In genomic region chrX:50707955-50708694, GRCh38 we compare ENCODE assay signal across 1 cellular context.
TF ChIP-seq lines count a peak whose summit lies in the region.

No MANE protein-coding gene starts in this region.

TF ChIP-seq in GM23338, 12 proteins besides CTCF, POLR2A, EP300 and RAD21 (continued from another document):
- TF ChIP-seq, protein P1, sequence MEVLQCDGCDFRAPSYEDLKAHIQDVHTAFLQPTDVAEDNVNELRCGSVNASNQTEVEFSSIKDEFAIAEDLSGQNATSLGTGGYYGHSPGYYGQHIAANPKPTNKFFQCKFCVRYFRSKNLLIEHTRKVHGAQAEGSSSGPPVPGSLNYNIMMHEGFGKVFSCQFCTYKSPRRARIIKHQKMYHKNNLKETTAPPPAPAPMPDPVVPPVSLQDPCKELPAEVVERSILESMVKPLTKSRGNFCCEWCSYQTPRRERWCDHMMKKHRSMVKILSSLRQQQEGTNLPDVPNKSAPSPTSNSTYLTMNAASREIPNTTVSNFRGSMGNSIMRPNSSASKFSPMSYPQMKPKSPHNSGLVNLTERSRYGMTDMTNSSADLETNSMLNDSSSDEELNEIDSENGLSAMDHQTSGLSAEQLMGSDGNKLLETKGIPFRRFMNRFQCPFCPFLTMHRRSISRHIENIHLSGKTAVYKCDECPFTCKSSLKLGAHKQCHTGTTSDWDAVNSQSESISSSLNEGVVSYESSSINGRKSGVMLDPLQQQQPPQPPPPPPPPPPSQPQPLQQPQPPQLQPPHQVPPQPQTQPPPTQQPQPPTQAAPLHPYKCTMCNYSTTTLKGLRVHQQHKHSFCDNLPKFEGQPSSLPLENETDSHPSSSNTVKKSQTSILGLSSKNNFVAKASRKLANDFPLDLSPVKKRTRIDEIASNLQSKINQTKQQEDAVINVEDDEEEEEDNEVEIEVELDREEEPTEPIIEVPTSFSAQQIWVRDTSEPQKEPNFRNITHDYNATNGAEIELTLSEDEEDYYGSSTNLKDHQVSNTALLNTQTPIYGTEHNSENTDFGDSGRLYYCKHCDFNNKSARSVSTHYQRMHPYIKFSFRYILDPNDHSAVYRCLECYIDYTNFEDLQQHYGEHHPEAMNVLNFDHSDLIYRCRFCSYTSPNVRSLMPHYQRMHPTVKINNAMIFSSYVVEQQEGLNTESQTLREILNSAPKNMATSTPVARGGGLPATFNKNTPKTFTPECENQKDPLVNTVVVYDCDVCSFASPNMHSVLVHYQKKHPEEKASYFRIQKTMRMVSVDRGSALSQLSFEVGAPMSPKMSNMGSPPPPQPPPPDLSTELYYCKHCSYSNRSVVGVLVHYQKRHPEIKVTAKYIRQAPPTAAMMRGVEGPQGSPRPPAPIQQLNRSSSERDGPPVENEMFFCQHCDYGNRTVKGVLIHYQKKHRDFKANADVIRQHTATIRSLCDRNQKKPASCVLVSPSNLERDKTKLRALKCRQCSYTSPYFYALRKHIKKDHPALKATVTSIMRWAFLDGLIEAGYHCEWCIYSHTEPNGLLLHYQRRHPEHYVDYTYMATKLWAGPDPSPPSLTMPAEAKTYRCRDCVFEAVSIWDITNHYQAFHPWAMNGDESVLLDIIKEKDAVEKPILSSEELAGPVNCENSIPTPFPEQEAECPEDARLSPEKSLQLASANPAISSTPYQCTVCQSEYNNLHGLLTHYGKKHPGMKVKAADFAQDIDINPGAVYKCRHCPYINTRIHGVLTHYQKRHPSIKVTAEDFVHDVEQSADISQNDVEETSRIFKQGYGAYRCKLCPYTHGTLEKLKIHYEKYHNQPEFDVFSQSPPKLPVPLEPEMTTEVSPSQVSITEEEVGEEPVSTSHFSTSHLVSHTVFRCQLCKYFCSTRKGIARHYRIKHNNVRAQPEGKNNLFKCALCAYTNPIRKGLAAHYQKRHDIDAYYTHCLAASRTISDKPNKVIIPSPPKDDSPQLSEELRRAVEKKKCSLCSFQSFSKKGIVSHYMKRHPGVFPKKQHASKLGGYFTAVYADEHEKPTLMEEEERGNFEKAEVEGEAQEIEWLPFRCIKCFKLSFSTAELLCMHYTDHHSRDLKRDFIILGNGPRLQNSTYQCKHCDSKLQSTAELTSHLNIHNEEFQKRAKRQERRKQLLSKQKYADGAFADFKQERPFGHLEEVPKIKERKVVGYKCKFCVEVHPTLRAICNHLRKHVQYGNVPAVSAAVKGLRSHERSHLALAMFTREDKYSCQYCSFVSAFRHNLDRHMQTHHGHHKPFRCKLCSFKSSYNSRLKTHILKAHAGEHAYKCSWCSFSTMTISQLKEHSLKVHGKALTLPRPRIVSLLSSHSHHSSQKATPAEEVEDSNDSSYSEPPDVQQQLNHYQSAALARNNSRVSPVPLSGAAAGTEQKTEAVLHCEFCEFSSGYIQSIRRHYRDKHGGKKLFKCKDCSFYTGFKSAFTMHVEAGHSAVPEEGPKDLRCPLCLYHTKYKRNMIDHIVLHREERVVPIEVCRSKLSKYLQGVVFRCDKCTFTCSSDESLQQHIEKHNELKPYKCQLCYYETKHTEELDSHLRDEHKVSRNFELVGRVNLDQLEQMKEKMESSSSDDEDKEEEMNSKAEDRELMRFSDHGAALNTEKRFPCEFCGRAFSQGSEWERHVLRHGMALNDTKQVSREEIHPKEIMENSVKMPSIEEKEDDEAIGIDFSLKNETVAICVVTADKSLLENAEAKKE (CRISPR knock-in tag; IDR thresholded peaks at IDR 0.05): no peak
- TF ChIP-seq EZH2phosphoT487 (IDR thresholded peaks at IDR 0.05; ENCODE audit: unreplicated experiment) (no peak), ZNF114 (CRISPR knock-in tag; IDR thresholded peaks at IDR 0.05) (no peak), REST (IDR thresholded peaks at IDR 0.05; ENCODE audit: unreplicated experiment) (no peak), JUNB (IDR thresholded peaks at IDR 0.05; ENCODE audit: unreplicated experiment) (no peak), CREB1 (CRISPR knock-in tag; IDR thresholded peaks at IDR 0.05; ENCODE audit: low read depth) (no peak)
- TF ChIP-seq, protein P2, sequence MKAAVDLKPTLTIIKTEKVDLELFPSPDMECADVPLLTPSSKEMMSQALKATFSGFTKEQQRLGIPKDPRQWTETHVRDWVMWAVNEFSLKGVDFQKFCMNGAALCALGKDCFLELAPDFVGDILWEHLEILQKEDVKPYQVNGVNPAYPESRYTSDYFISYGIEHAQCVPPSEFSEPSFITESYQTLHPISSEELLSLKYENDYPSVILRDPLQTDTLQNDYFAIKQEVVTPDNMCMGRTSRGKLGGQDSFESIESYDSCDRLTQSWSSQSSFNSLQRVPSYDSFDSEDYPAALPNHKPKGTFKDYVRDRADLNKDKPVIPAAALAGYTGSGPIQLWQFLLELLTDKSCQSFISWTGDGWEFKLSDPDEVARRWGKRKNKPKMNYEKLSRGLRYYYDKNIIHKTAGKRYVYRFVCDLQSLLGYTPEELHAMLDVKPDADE (IDR thresholded peaks at IDR 0.05): no peak
